In the genomic region with DNA sequence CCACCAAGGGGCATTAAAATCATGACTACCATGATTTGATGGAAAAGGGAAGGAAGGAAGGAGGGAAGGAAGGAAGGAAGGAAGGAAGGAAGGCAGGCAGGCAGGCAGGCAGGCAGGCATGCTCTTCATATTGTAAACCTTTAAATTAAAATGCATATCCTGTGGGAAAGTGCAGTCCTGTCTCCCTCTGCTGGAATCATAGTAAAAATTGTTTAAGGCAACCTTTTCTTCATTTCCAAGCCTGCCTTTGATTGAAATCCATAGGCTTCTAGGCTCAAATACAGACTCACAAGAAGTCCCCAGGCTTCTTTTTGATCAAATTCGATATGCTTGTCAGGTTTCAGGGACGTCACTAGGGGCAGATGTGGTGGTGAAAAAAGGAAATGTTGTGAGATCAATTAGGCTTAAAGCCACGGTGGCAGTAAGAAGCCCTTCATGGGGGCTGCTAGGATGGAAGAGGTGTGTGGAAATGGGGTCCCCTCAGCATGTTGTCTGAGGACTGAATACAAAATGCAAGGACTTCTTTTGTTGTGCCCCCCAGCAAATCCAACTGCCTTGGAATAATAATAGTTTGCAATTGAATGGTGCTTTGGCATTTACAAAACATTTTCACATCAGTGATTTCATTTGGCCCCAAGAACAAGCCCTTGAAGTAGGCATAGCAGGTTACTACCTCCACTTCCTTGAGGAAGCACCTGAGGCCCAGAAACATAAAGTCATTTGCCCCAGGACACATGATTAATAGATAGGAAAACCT, we compare ENCODE assay signal across 9 cellular contexts. TPM values are rescaled to one million over a fixed set of nuclear protein-coding genes. Genes with fewer than 3 reads are reported as not detected.
DNase-seq lines count a peak whose midpoint lies in the region; ATAC-seq and TF ChIP-seq lines count a peak whose summit lies in the region.
"Had no signal": no experiment of that assay in that cellular context is flagged by ENCODE, and none has a peak within 500 bp of the region (broad histone marks: within the 10 kb centered on the region; RNA-seq: fewer than 3 reads in every experiment).

No MANE protein-coding gene starts in this region.

- CTCF ChIA-PET in MCF 10A (lab: Yijun Ruan, JAX) = interaction anchor here (0.6 to 5.1 kb wide), 37 partner anchors 8 to 1345 kb away, joined by 3 to 74 read pairs (median 4); no protein-coding TSS in a partner anchor

- peaks cover 6% of the 10 kb centered on the region for H3K4me1 Mint-ChIP-seq in MCF 10A (ENCODE audit: insufficient read depth, unreplicated experiment)

- TF ChIP-seq CTCF in MCF 10A (IDR thresholded peaks at IDR 0.05; ENCODE audit: unreplicated experiment) (peak; percentile 56), breast epithelium (IDR thresholded peaks at IDR 0.05) (peak in 1 of 3 donors; percentile 60)

- no peaks in the 10 kb centered on the region for H3K9me3 Mint-ChIP-seq in MCF 10A (ENCODE audit: unreplicated experiment)

- intact Hi-C loops in MCF 10A (cut with micrococcal nuclease) (loop anchor here (1.0 kb wide), 2 partner anchors 120 to 260 kb away; no protein-coding TSS in a partner anchor), breast epithelium (cut with DNase I; ENCODE audit: low total_unique reads) (loop anchor here (10.0 kb wide), 1 partner anchor 258 kb away; no protein-coding TSS in a partner anchor)

- H3K27ac ChIP-seq in breast epithelium = no peak overlapping the region

- DNase-seq in MCF 10A (ENCODE audit: unreplicated experiment) (peak; percentile 62), breast epithelium (ENCODE audit: low spot score in 2 of 2) (no peak), NCI-H1105 (lab: John Stamatoyannopoulos, UW) (peak; percentile 44), SW480 (ENCODE audit: low spot score) (peak; percentile 65), glomerular visceral epithelial cell (ENCODE audit: extremely low spot score) (peak; percentile 60), skeletal muscle cell (ENCODE audit: low read depth) (peak; percentile 20)

- H3K9me3 ChIP-seq in breast epithelium = no peaks in the 10 kb centered on the region

- H3K27me3 Mint-ChIP-seq in MCF 10A (ENCODE audit: insufficient read depth, unreplicated experiment) = peaks cover 28% of the 10 kb centered on the region

- no peaks in the 10 kb centered on the region for H3K27me3 ChIP-seq in breast epithelium

- H3K4me1 ChIP-seq in breast epithelium = no peaks in the 10 kb centered on the region

- H3K27ac Mint-ChIP-seq in MCF 10A (ENCODE audit: low read depth, unreplicated experiment) = no peak overlapping the region

- H3K36me3 Mint-ChIP-seq in MCF 10A (ENCODE audit: insufficient read depth, unreplicated experiment) = peaks cover 4% of the 10 kb centered on the region
- H3K36me3 Mint-ChIP-seq: activated naive CD4-positive, alpha-beta T cell treated with anti-CD3 and anti-CD28 coated beads, Interleukin-2, amount 50 U/mL, for 72 hours had no signal

- H3K4me3 ChIP-seq in breast epithelium = no peak overlapping the region
- H3K4me3 ChIP-seq in skeletal muscle cell (ENCODE audit: low read depth, low read length) = no peak overlapping the region

- no peak overlapping the region for H3K4me3 Mint-ChIP-seq in MCF 10A (ENCODE audit: unreplicated experiment)

- no peaks in the 10 kb centered on the region for H3K36me3 ChIP-seq in breast epithelium

- no peak for ATAC-seq in HG03097 (IDR thresholded peaks at IDR 0.05; ENCODE audit: low FRiP score, unreplicated experiment)
- no peak for ATAC-seq in GM18907 (IDR thresholded peaks at IDR 0.05; ENCODE audit: unreplicated experiment)

- POLR2A ChIA-PET in MCF 10A (lab: Yijun Ruan, JAX) = interaction anchor here (0.9 to 1.3 kb wide), 5 partner anchors 158 to 260 kb away, joined by 3 to 6 read pairs (median 4); no protein-coding TSS in a partner anchor

- no peak for TF ChIP-seq POLR2A in breast epithelium (IDR thresholded peaks at IDR 0.05)

- no TSS peak for BruUV-seq in MCF 10A (replicated peaks; lab: Mats Ljungman, UMichigan)

RNA-seq across cellular contexts. Expression of gene GABRR1, which starts 25.6 kb away (rescaled TPM):
- total RNA-seq in MCF 10A (2022) (not detected in 2 replicates), breast epithelium (not detected)
- total RNA-seq: activated naive CD4-positive, alpha-beta T cell treated with anti-CD3 and anti-CD28 coated beads, Interleukin-2, amount 50 U/mL, for 72 hours had no signal

Comparison
In these comparisons a context has a peak if more than half of its experiments do, and no peak if none do; other contexts are left out.
1. DNase-seq: peak in MCF 10A (single experiment), NCI-H1105 (single experiment), SW480 (single experiment), glomerular visceral epithelial cell (single experiment) and skeletal muscle cell (single experiment); none in breast epithelium (0 of 2).